ENCODE assay signal across 18 cellular contexts in the genomic region with DNA sequence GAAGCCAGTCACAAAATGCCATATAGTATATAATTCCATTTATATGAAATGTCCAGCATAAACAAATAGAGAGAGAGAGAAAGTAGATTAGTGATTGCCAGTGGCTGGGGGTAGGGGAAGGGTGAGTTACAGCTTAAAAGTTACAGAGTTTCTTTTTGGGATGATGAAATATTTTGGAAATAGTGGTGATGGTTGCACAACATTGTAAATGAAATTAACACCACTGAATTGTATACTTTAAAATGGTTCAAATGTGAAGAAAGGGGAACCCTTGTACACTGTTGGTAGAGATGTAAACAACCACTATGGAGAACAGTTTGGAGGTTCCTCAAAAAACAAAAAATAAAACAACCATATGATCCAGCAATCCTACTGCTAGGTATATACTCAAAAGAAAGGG.
"Had no signal": no experiment of that assay in that cellular context is flagged by ENCODE, and none has a peak within 500 bp of the region (broad histone marks: within the 10 kb centered on the region; RNA-seq: fewer than 3 reads in every experiment).

No MANE protein-coding gene starts in this region.

- H3K36me3 ChIP-seq: prostate gland, right atrium auricular region, suprapubic skin, transverse colon had no signal

- H3K9me3 ChIP-seq: prostate gland, right atrium auricular region, suprapubic skin, transverse colon had no signal

- FAIRE-seq: bronchial epithelial cell, TTC549 had no signal

- H3K4me2 ChIP-seq: hepatocyte had no signal

- ATAC-seq: activated naive CD4-positive, alpha-beta T cell treated with anti-CD3 and anti-CD28 coated beads, Interleukin-2, amount 50 U/mL, for 72 hours; stimulated activated naive CD8-positive, alpha-beta T cell treated with anti-CD3 and anti-CD28 coated beads, Interleukin-15, amount 100 ng/mL, for 72 hours had no signal

- H3K27ac ChIP-seq: hepatocyte, prostate gland, right atrium auricular region, skin epidermis, suprapubic skin, transverse colon had no signal

- H3K4me1 ChIP-seq: prostate gland, right atrium auricular region, suprapubic skin, transverse colon had no signal

- H3K4me3 ChIP-seq: hepatocyte, prostate gland, right atrium auricular region, skin epidermis, suprapubic skin, transverse colon had no signal

- H3K79me2 ChIP-seq: hepatocyte had no signal

- H3K27me3 ChIP-seq: hepatocyte, right atrium auricular region, suprapubic skin, transverse colon had no signal

- H2AFZ ChIP-seq: hepatocyte had no signal

- DNase-seq: activated CD4-positive, alpha-beta memory T cell treated with anti-CD3 and anti-CD28 coated beads for 36 hours; activated gamma-delta T cell treated with Interleukin-2 at 50 U/mL for 16 hours; activated T-cell treated with anti-CD3 and anti-CD28 coated beads for 4 hours; effector CD4-positive, alpha-beta T cell; foreskin fibroblast; stimulated activated CD4-positive, alpha-beta T cell treated with anti-CD3 and anti-CD28 coated beads, Interleukin-15, amount 100 ng/mL, for 24 hours; stimulated activated CD4-positive, alpha-beta T cell treated with anti-CD3 and anti-CD28 coated beads, Interleukin-2, amount 100 ng/mL, for 48 hours; stimulated activated naive CD8-positive, alpha-beta T cell treated with anti-CD3 and anti-CD28 coated beads, Interleukin-15, amount 100 ng/mL, for 72 hours; T-helper 2 cell; transverse colon had no signal
